Comparison of ENCODE assay signal across 16 cellular contexts in the genomic region with DNA sequence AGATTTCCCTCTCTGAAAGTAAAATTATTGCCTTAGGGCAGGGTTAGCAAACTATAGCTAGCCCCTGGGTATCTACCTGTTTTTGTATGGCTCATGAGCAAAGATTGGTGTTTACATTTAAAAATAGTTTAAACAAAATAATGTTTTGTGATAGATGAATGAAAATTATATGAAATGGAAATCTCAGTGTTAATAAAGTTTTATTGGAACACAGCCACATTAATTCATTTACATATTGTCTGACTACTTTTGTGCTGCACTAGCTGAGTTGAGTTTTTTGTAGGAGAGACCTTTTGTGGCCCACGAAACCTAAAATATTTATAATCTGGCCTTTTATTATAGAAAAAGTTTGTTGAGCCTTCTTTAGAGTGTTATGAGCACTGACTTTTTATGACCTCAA.
"Had no signal": no experiment of that assay in that cellular context is flagged by ENCODE, and none has a peak within 500 bp of the region (broad histone marks: within the 10 kb centered on the region; RNA-seq: fewer than 3 reads in every experiment).

No MANE protein-coding gene starts in this region.

- H3K27me3 Mint-ChIP-seq: naive thymus-derived CD8-positive, alpha-beta T cell had no signal

- ATAC-seq: foreskin keratinocyte; left colon; mucosa of descending colon; naive thymus-derived CD8-positive, alpha-beta T cell had no signal

- H3K4me3 Mint-ChIP-seq: naive thymus-derived CD8-positive, alpha-beta T cell had no signal

- H2AFZ ChIP-seq: hepatocyte had no signal

- H3K9me3 Mint-ChIP-seq: naive thymus-derived CD8-positive, alpha-beta T cell had no signal

- DNase-seq: colonic mucosa; dermis blood vessel endothelial cell; erythroblast; foreskin keratinocyte; head of caudate nucleus; left colon; mesendoderm; mucosa of descending colon; naive thymus-derived CD8-positive, alpha-beta T cell; sigmoid colon; stimulated activated CD4-positive, alpha-beta T cell treated with anti-CD3 and anti-CD28 coated beads, Interleukin-2, amount 100 ng/mL, for 24 hours; stimulated activated naive CD4-positive, alpha-beta T cell; stomach had no signal

- H3K4me2 ChIP-seq: hepatocyte had no signal

- H3K9me3 ChIP-seq: colonic mucosa, mucosa of descending colon, neutrophil, sigmoid colon, stomach had no signal

- H3K27me3 ChIP-seq: colonic mucosa, foreskin keratinocyte, hepatocyte, neutrophil, sigmoid colon, stomach had no signal

- H3K36me3 ChIP-seq: colonic mucosa, neutrophil, sigmoid colon had no signal

- H3K27ac ChIP-seq: colonic mucosa, foreskin keratinocyte, sigmoid colon had no signal

- H3K4me3 ChIP-seq: colonic mucosa, hepatocyte, mucosa of descending colon, sigmoid colon, skin epidermis, stomach had no signal
